ENCODE assay signal across 24 cellular contexts in the genomic region with DNA sequence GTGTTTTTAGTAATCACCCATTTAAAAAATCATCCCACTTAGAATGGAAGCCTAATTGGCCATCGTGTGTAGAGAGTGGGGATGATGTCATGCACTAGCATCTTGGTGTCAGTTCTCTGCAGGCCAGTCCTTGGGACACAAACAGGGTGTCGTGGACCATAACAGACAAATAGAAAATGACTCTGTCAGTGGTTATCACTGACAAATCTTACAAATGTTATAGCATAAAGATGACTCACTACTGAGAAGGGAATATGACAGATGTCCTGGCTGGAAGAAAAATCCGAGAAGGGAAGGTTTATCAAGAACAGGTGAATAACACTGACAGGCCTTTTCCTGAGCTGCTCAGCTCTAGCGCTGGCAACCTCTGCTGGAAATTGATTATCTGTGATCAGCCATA. TPM values are rescaled to one million over a fixed set of nuclear protein-coding genes. Genes with fewer than 3 reads are reported as not detected.
"Had no signal": no experiment of that assay in that cellular context is flagged by ENCODE, and none has a peak within 500 bp of the region (broad histone marks: within the 10 kb centered on the region; RNA-seq: fewer than 3 reads in every experiment).

No MANE protein-coding gene starts in this region.

- H3K27me3 ChIP-seq: brain microvascular endothelial cell, cardiac muscle cell had no signal

- H3K36me3 ChIP-seq: brain microvascular endothelial cell, cardiac muscle cell had no signal

- H3K27ac ChIP-seq: brain microvascular endothelial cell, cardiac muscle cell had no signal

- DNase-seq: activated CD4-positive, alpha-beta T cell treated with anti-CD3 and anti-CD28 coated beads for 4 hours; activated CD4-positive, alpha-beta T cell treated with anti-CD3 and anti-CD28 coated beads, Interleukin-2, amount 50 U/mL, for 4 hours; activated CD8-positive, alpha-beta memory T cell treated with anti-CD3 and anti-CD28 coated beads, Interleukin-2, amount 50 U/mL, for 48 hours; activated CD8-positive, alpha-beta T cell treated with anti-CD3 and anti-CD28 coated beads, Interleukin-2, amount 10 ng/mL, durations not matched to agents 7 days and 5 days; activated effector memory CD4-positive, alpha-beta T cell treated with Interleukin-2 at 50 U/mL for 16 hours; activated naive CD4-positive, alpha-beta T cell treated with Interleukin-2 at 50 U/mL for 16 hours; activated naive CD8-positive, alpha-beta T cell treated with anti-CD3 and anti-CD28 coated beads, Interleukin-2, amount 50 U/mL, for 24 hours; activated T-cell treated with anti-CD3 and anti-CD28 coated beads, Interleukin-2, amount 50 U/mL, for 1 hour; amniotic stem cell; brain microvascular endothelial cell; Kasumi-1; KBM-7; NCI-H1048; NCI-H146; NCI-H187 treated with DMSO at 0.1 percent for 48 hours; NCI-H2107; NCI-H2171 treated with DMSO at 0.1 percent for 48 hours; NCI-H510A treated with DMSO at 0.1 percent for 48 hours; RPMI8226 had no signal

- ATAC-seq: activated CD4-positive, CD25-positive, alpha-beta regulatory T cell treated with anti-CD3 and anti-CD28 coated beads, Interleukin-2, amount 50 U/mL, for 24 hours; activated CD8-positive, alpha-beta T cell treated with anti-CD3 and anti-CD28 coated beads, Interleukin-2, amount 10 ng/mL, durations not matched to agents 7 days and 5 days; activated naive CD4-positive, alpha-beta T cell treated with anti-CD3 and anti-CD28 coated beads, Interleukin-2, amount 50 U/mL, for 72 hours; activated naive CD8-positive, alpha-beta T cell treated with anti-CD3 and anti-CD28 coated beads, Interleukin-2, amount 50 U/mL, for 24 hours; Right ventricle myocardium inferior had no signal

- H3K4me3 ChIP-seq: cardiac muscle cell had no signal

RNA-seq across cellular contexts. Expression of gene CABCOCO1, which starts 10.6 kb away (rescaled TPM):
- total RNA-seq: activated CD8-positive, alpha-beta T cell treated with anti-CD3 and anti-CD28 coated beads, Interleukin-2, amount 10 ng/mL, durations not matched to agents 7 days and 5 days; activated naive CD4-positive, alpha-beta T cell treated with anti-CD3 and anti-CD28 coated beads, Interleukin-2, amount 50 U/mL, for 72 hours; activated T-helper 1 cell treated with anti-CD3 and anti-CD28 coated beads, Interleukin-12 subunit alpha, Interleukin-12 subunit beta, Interleukin-2, Interleukin-4 antibody, amounts not matched to agents 30 ng/mL and 10 ng/mL and 1 ng/mL, durations not matched to agents 14 hours and 24 hours and 36 hours; Right ventricle myocardium inferior had no signal
